ENCODE assay signal across 26 cellular contexts in the genomic region with DNA sequence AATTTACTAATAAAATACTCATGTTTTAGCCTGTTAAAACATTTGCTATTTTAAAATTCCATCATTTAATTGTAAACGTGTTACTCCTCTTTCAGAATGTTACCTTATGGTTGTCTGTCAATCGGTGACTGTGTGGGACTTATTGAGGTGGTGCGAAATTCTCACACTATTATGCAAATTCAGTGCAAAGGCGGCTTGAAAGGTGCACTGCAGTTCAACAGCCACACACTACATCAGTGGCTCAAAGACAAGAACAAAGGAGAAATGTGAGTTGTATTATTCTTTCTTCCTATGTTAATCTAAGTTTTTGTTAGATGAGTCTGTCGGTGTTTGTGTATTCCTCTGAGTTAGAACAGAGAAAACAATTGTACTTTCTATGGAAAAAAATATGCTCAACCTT. TPM values are rescaled to one million over a fixed set of nuclear protein-coding genes. Genes with fewer than 3 reads are reported as not detected.
DNase-seq lines count a peak whose midpoint lies in the region; ATAC-seq and TF ChIP-seq lines count a peak whose summit lies in the region.
"Had no signal": no experiment of that assay in that cellular context is flagged by ENCODE, and none has a peak within 500 bp of the region (broad histone marks: within the 10 kb centered on the region; RNA-seq: fewer than 3 reads in every experiment).

No MANE protein-coding gene starts in this region.

- no peak overlapping the region for H4K5ac ChIP-seq in mesendoderm (ENCODE audit: low read length)

- no peak overlapping the region for H3K27ac Mint-ChIP-seq in glutamatergic neuron (ENCODE audit: unreplicated experiment)
- H3K27ac Mint-ChIP-seq: CD4-positive, alpha-beta T cell; GM23338; H9; HFFc6; T-helper 17 cell had no signal

- no peak overlapping the region for H3K4ac ChIP-seq in mesendoderm (ENCODE audit: low read depth, low read length)

- no peaks in the 10 kb centered on the region for H3K27me3 Mint-ChIP-seq in glutamatergic neuron (ENCODE audit: unreplicated experiment)
- H3K27me3 Mint-ChIP-seq: CD4-positive, alpha-beta T cell; T-helper 17 cell had no signal

- H3K56ac ChIP-seq in mesendoderm (ENCODE audit: low read length), result no peak overlapping the region

- no peaks in the 10 kb centered on the region for H3K79me1 ChIP-seq in mesendoderm (ENCODE audit: low read length)

- H2BK15ac ChIP-seq in mesendoderm (replicated peaks; ENCODE audit: low read depth), result no peak overlapping the region

- no peak overlapping the region for H3K23ac ChIP-seq in mesendoderm (ENCODE audit: low read length)

- DNase-seq in GM12865 (ENCODE audit: low read depth) (peak; percentile 29), NCI-H526 (lab: John Stamatoyannopoulos, UW) (peak; percentile 13 to 67), mesendoderm (peak; percentile 19), HuH-7.5 (ENCODE audit: low spot score) (no peak), glutamatergic neuron (no peak)
- DNase-seq in activated naive CD4-positive, alpha-beta T cell (lab: John Stamatoyannopoulos, UW), result no peak
- DNase-seq: AML-193; CD4-positive, alpha-beta T cell; GDM1; H9; HFFc6; MV-4-11; NCI-H1105; NCI-H146; NCI-H1930; NCI-H2107; NCI-H446 treated with DMSO at 0.1 percent for 48 hours; NCI-H774; PC-3; T-helper 17 cell had no signal

- H3K36me3 ChIP-seq in mesendoderm (ENCODE audit: control insufficient read depth, insufficient read depth, low read length), result no peaks in the 10 kb centered on the region

- no peaks in the 10 kb centered on the region for H3K4me1 Mint-ChIP-seq in glutamatergic neuron (ENCODE audit: low read depth, unreplicated experiment)

- no peaks in the 10 kb centered on the region for H3K4me1 ChIP-seq in mesendoderm (ENCODE audit: control insufficient read depth, low read depth, low read length)
- H3K4me1 ChIP-seq: BLaER1 treated with 17β-estradiol and CSF1 and Interleukin-3, amounts not matched to agents 10 nM and 100 nM had no signal

- H3K4me2 ChIP-seq in mesendoderm (ENCODE audit: low read length), result no peak overlapping the region
- H3K4me2 ChIP-seq: BLaER1 treated with 17β-estradiol and CSF1 and Interleukin-3, amounts not matched to agents 10 nM and 100 nM; GM23338 had no signal

- no peaks in the 10 kb centered on the region for H3K27me3 ChIP-seq in mesendoderm (ENCODE audit: insufficient read depth, low read length, poor library complexity)
- H3K27me3 ChIP-seq: BLaER1 treated with 17β-estradiol and CSF1 and Interleukin-3, amounts not matched to agents 10 nM and 100 nM had no signal

- ATAC-seq in GM21717 (IDR thresholded peaks at IDR 0.05; ENCODE audit: unreplicated experiment) (peak; percentile 56), HG03457 (IDR thresholded peaks at IDR 0.05; ENCODE audit: unreplicated experiment) (no peak)
- ATAC-seq: GM23338, PC-3, SK-N-SH treated with all-trans-retinoic acid at 6 μM for 48 hours, T-helper 17 cell had no signal

- H2AK5ac ChIP-seq in mesendoderm (ENCODE audit: low read length), result no peak overlapping the region

- no peaks in the 10 kb centered on the region for H3K79me2 ChIP-seq in mesendoderm (ENCODE audit: control insufficient read depth, insufficient read depth, low read length)

- H3K36me3 Mint-ChIP-seq in glutamatergic neuron (ENCODE audit: unreplicated experiment), result no peaks in the 10 kb centered on the region

- no peak overlapping the region for H2BK120ac ChIP-seq in mesendoderm (ENCODE audit: low read depth, low read length)

- no CpG with 5 or more reads among the region's 5 CpGs for WGBS in mesendoderm (ENCODE audit: extremely low coverage, insufficient coverage, low lambda C conversion rate)

- H3K27ac ChIP-seq in mesendoderm (ENCODE audit: low read depth, low read length), result no peak overlapping the region
- H3K27ac ChIP-seq: BLaER1 treated with 17β-estradiol and CSF1 and Interleukin-3, amounts not matched to agents 10 nM and 100 nM; HL-60 had no signal

- H2BK5ac ChIP-seq in mesendoderm (ENCODE audit: low read length), result no peak overlapping the region

- no peaks in the 10 kb centered on the region for H3K9me3 Mint-ChIP-seq in glutamatergic neuron (ENCODE audit: unreplicated experiment)
- H3K9me3 Mint-ChIP-seq: CD4-positive, alpha-beta T cell; GM23338; H9; HFFc6 had no signal

- no peak overlapping the region for H3K4me3 Mint-ChIP-seq in glutamatergic neuron (ENCODE audit: unreplicated experiment)
- H3K4me3 Mint-ChIP-seq: CD4-positive, alpha-beta T cell; GM23338; H9; HFFc6; T-helper 17 cell had no signal

- TF ChIP-seq CTCF in GM12865 (IDR thresholded peaks at IDR 0.05; ENCODE audit: insufficient read depth, low read depth, low read length, missing control alignments), result no peak
- no peak for TF ChIP-seq CTCF in glutamatergic neuron (IDR thresholded peaks at IDR 0.05; ENCODE audit: partially characterized antibody, unreplicated experiment)

- H3K9ac ChIP-seq in mesendoderm (ENCODE audit: low read length), result no peak overlapping the region
- H3K9ac ChIP-seq: BLaER1 treated with 17β-estradiol and CSF1 and Interleukin-3, amounts not matched to agents 10 nM and 100 nM had no signal

- no peak overlapping the region for H4K8ac ChIP-seq in mesendoderm (ENCODE audit: low read depth, low read length)

- no peak overlapping the region for H3K18ac ChIP-seq in mesendoderm (ENCODE audit: low read length)

- H3K4me3 ChIP-seq in GM12865 (ENCODE audit: low read depth, low read length) (no peak overlapping the region), mesendoderm (ENCODE audit: low read length) (no peak overlapping the region)
- H3K4me3 ChIP-seq: BLaER1 treated with 17β-estradiol and CSF1 and Interleukin-3, amounts not matched to agents 10 nM and 100 nM; GM23338 had no signal

RNA-seq across cellular contexts. Expression of a gene that starts 21.7 kb away (rescaled TPM):
- 1.8 TPM for polyA plus RNA-seq in mesendoderm (2013, experiment 1 of 2)
- 1.5 TPM for polyA plus RNA-seq in mesendoderm (2013, experiment 2 of 2)
- 2.5 TPM for total RNA-seq in glutamatergic neuron (ENCODE audit: unreplicated experiment)

Comparison
In these comparisons a context has a peak if more than half of its experiments do, and no peak if none do; other contexts are left out.
1. DNase-seq: peak in GM12865 (single experiment), NCI-H526 (2 of 2) and mesendoderm (single experiment); none in HuH-7.5 (single experiment), activated naive CD4-positive, alpha-beta T cell (0 of 4) and glutamatergic neuron (single experiment).